Comparison of ENCODE assay signal across 23 cellular contexts in the genomic region with DNA sequence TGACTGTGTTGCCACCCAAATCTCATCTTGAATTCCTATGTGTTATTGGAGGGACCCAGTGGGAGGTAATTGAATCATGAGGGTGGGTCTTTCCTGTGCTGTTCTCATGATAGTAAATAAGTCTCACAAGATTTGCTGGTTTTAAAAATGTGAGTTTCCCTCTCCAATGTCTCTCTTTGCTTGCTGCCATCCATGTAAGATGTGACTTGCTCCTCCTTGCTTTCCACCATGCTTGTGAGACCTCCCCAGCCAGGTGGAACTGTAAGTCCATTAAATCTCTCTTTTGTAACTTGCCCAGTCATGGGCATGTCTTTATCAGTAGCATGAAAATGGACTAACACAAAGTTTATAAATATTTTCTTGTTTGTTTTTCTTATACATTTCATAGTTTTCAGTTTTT.
"Had no signal": no experiment of that assay in that cellular context is flagged by ENCODE, and none has a peak within 500 bp of the region (broad histone marks: within the 10 kb centered on the region; RNA-seq: fewer than 3 reads in every experiment).

No MANE protein-coding gene starts in this region.

- H3K9me3 ChIP-seq: colonic mucosa had no signal

- ATAC-seq: effector memory CD8-positive, alpha-beta T cell; gastrocnemius medialis; heart right ventricle; left cardiac atrium; left lung; left ventricle myocardium superior; lower lobe of right lung; mucosa of descending colon had no signal

- H3K27me3 ChIP-seq: colonic mucosa, esophagus muscularis mucosa, gastrocnemius medialis, heart right ventricle, left lung had no signal

- H3K4me1 ChIP-seq: colonic mucosa, gastrocnemius medialis, heart right ventricle, left lung, lower lobe of right lung had no signal

- H3K4me3 ChIP-seq: colonic mucosa, esophagus muscularis mucosa, gastrocnemius medialis, heart right ventricle, left lung, lower lobe of right lung, mucosa of descending colon had no signal

- DNase-seq: colonic mucosa; cortex of kidney; effector CD8-positive, alpha-beta T cell; effector memory CD8-positive, alpha-beta T cell; endodermal cell; foreskin fibroblast; foreskin melanocyte; gastrocnemius medialis; glutamatergic neuron; head of caudate nucleus; heart right ventricle; hippocampal formation; left cardiac atrium; left lung; left ventricle myocardium superior; lower lobe of right lung; mesenchymal stem cell; mucosa of descending colon; naive B cell had no signal

- H3K27ac ChIP-seq: colonic mucosa, esophagus muscularis mucosa, gastrocnemius medialis, heart right ventricle, left lung, lower lobe of right lung had no signal

- FAIRE-seq: endometrium, islet of Langerhans, keratinocyte had no signal

- H3K36me3 ChIP-seq: colonic mucosa, esophagus muscularis mucosa, gastrocnemius medialis, heart right ventricle, left lung, lower lobe of right lung had no signal
